Comparison of ENCODE assay signal across 25 cellular contexts in the genomic region with DNA sequence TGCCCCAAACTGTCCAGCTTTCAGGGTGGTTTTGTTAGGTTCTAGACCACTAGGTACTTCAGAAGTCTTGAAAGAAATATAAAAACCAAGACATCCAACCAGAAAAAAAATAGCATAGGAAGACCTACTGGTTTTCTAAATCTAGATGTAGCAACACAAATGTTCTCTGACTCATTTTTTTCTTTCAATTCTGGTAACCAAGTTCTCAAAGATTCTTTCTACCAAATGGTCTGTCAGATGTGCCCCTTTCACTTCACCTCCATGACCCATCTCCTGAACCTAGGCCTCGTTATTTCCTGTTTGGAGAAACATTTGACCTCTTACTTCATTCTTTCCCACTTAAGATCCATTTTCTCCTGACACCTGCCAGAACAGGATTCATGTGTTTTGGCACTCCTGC.
DNase-seq lines count a peak whose midpoint lies in the region; ATAC-seq lines count a peak whose summit lies in the region.
"Had no signal": no experiment of that assay in that cellular context is flagged by ENCODE, and none has a peak within 500 bp of the region (broad histone marks: within the 10 kb centered on the region; RNA-seq: fewer than 3 reads in every experiment).

No MANE protein-coding gene starts in this region.

- ATAC-seq in GM18868 (IDR thresholded peaks at IDR 0.05; ENCODE audit: unreplicated experiment) (peak; percentile 70), HG02610 (IDR thresholded peaks at IDR 0.05; ENCODE audit: unreplicated experiment) (peak; percentile 85), HG03575 (IDR thresholded peaks at IDR 0.05; ENCODE audit: extremely low read depth, insufficient number of reproducible peaks, low FRiP score, unreplicated experiment) (peak; percentile 60), sciatic nerve (no peak)
- ATAC-seq: gastroesophageal sphincter, right lobe of liver, T-cell had no signal

- DNase-seq in NCI-H1105 treated with DMSO at 0.1 percent for 48 hours (lab: John Stamatoyannopoulos, UW) (no peak), AML-193 (lab: John Stamatoyannopoulos, UW) (no peak), SK-N-DZ (ENCODE audit: low spot score) (no peak), sciatic nerve (ENCODE audit: low spot score) (no peak)
- DNase-seq: activated CD4-positive, alpha-beta T cell treated with anti-CD3 and anti-CD28 coated beads, Interleukin-2, amount 10 ng/mL, durations not matched to agents 24 days and 14 days; activated effector memory CD4-positive, alpha-beta T cell treated with Interleukin-2 at 50 U/mL for 16 hours; activated naive CD8-positive, alpha-beta T cell treated with anti-CD3 and anti-CD28 coated beads for 36 hours; anterior cingulate cortex; DMS153; GOT3; midbrain; MV-4-11; naive B cell; NCI-H1436 treated with DMSO at 0.1 percent for 48 hours; NCI-H2107; NCI-H748 treated with DMSO at 0.1 percent for 48 hours; right lobe of liver; SJCRH30; stimulated activated CD4-positive, alpha-beta T cell treated with anti-CD3 and anti-CD28 coated beads, Interleukin-12 subunit alpha, Interleukin-12 subunit beta, amount 100 ng/mL, for 4 hours; stimulated activated CD4-positive, alpha-beta T cell treated with anti-CD3 and anti-CD28 coated beads, Interleukin-4, amount 100 ng/mL, for 24 hours; T-cell had no signal

- intact Hi-C loops in sciatic nerve (cut with DNase I), result no loop called here
